Comparison of ENCODE assay signal across 8 cellular contexts in the genomic region with DNA sequence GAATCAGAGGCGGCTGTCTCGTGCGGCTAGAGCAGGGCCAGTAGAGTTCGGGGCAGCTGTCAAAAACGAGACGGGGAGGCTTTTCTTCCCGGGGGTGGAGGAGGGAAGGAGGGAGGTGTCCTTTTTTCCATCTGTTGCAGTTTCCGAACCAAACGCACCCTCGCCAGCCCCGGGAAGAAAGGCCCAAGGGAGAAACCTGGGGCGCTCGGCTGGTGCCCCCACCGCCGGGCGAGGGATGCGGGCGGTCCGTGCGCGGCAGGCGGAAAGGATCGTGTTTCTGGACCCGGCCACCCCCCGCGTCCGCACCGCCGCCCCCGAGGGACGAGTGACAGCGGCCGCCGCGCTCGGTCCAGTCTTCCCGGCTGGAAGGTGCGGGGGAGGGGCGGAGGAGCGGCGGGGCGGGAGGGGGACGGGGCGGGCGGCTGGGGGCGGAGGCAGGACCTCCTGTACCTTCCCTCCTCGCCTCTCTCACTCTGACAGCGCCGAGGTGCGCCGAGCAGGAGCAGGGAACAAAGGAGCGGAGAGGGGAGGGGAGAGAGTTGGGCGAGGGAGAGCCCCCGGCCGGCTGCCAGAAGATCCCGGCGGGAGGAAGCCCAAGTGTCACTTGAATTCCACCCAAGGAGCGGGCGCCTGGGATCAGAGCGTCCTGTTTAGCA. TPM values are rescaled to one million over a fixed set of nuclear protein-coding genes. Genes with fewer than 3 reads are reported as not detected.
DNase-seq lines count a peak whose midpoint lies in the region; ATAC-seq, FAIRE-seq and TF ChIP-seq lines count a peak whose summit lies in the region.

TGIF1 (plus strand) TSS at position 471 of the 656 bp plus-strand sequence. CDS start 318 bp downstream, outside the sequence.

- peak; percentile 84 for DNase-seq in D341Med (ENCODE audit: low spot score)
- peak; percentile 69 for DNase-seq in HK-2 (ENCODE audit: unreplicated experiment)
- DNase-seq in RPMI8226 = peak; percentile 53
- peak; percentile 69 for DNase-seq in activated naive CD8-positive, alpha-beta T cell treated with anti-CD3 and anti-CD28 coated beads, Interleukin-2, amount 10 ng/mL, durations not matched to agents 7 days and 5 days
- DNase-seq in glutamatergic neuron = peak; percentile 83
- peak; percentile 44 for DNase-seq in occipital lobe (lab: John Stamatoyannopoulos, UW)
- peak; percentile 96 for DNase-seq in urothelium cell line (ENCODE audit: low spot score)
- no peak for DNase-seq in D721Med (ENCODE audit: insufficient read length, low spot score)

- no peak for TF ChIP-seq CTCF in glutamatergic neuron (IDR thresholded peaks at IDR 0.05; ENCODE audit: partially characterized antibody, unreplicated experiment)
- no peak for TF ChIP-seq CTCF in D721Med (IDR thresholded peaks at IDR 0.05; ENCODE audit: insufficient read depth, missing control alignments)

- H3K36me3 Mint-ChIP-seq in activated naive CD8-positive, alpha-beta T cell treated with anti-CD3 and anti-CD28 coated beads, Interleukin-2, amount 10 ng/mL, durations not matched to agents 7 days and 5 days = no peaks in the 10 kb centered on the region
- no peaks in the 10 kb centered on the region for H3K36me3 Mint-ChIP-seq in glutamatergic neuron (ENCODE audit: unreplicated experiment)

- H3K9me3 Mint-ChIP-seq in activated naive CD8-positive, alpha-beta T cell treated with anti-CD3 and anti-CD28 coated beads, Interleukin-2, amount 10 ng/mL, durations not matched to agents 7 days and 5 days = no peaks in the 10 kb centered on the region
- peaks cover 24% of the 10 kb centered on the region for H3K9me3 Mint-ChIP-seq in glutamatergic neuron (ENCODE audit: unreplicated experiment)

- peak within 1 kb of the TSS; percentile 96 for H3K27ac Mint-ChIP-seq in activated naive CD8-positive, alpha-beta T cell treated with anti-CD3 and anti-CD28 coated beads, Interleukin-2, amount 10 ng/mL, durations not matched to agents 7 days and 5 days
- peak within 1 kb of the TSS; percentile 89 for H3K27ac Mint-ChIP-seq in glutamatergic neuron (ENCODE audit: unreplicated experiment)

- peak; percentile 91 for FAIRE-seq in urothelium cell line (lab: Jason Lieb, UNC)
- FAIRE-seq in D721Med (lab: Jason Lieb, UNC) = no peak

- peaks cover 26% of the 10 kb centered on the region for H3K4me1 Mint-ChIP-seq in activated naive CD8-positive, alpha-beta T cell treated with anti-CD3 and anti-CD28 coated beads, Interleukin-2, amount 10 ng/mL, durations not matched to agents 7 days and 5 days
- H3K4me1 Mint-ChIP-seq in glutamatergic neuron (ENCODE audit: low read depth, unreplicated experiment) = peaks cover 14% of the 10 kb centered on the region

- H3K27me3 Mint-ChIP-seq in activated naive CD8-positive, alpha-beta T cell treated with anti-CD3 and anti-CD28 coated beads, Interleukin-2, amount 10 ng/mL, durations not matched to agents 7 days and 5 days = no peaks in the 10 kb centered on the region
- peaks cover 23% of the 10 kb centered on the region for H3K27me3 Mint-ChIP-seq in glutamatergic neuron (ENCODE audit: unreplicated experiment)

- no peak for ATAC-seq in activated naive CD8-positive, alpha-beta T cell treated with anti-CD3 and anti-CD28 coated beads, Interleukin-2, amount 10 ng/mL, durations not matched to agents 7 days and 5 days (ENCODE audit: low read depth)

- peak within 1 kb of the TSS; percentile 93 for H3K4me3 Mint-ChIP-seq in activated naive CD8-positive, alpha-beta T cell treated with anti-CD3 and anti-CD28 coated beads, Interleukin-2, amount 10 ng/mL, durations not matched to agents 7 days and 5 days
- H3K4me3 Mint-ChIP-seq in glutamatergic neuron (ENCODE audit: unreplicated experiment) = peak within 1 kb of the TSS; percentile 92

- POLR2A ChIA-PET in activated naive CD8-positive, alpha-beta T cell treated with anti-CD3 and anti-CD28 coated beads, Interleukin-2, amount 10 ng/mL, durations not matched to agents 7 days and 5 days (lab: Charles Lee) = interaction anchor here (0.8 to 1.4 kb wide), 6 partner anchors 145 to 480 kb away, joined by 3 to 4 read pairs (median 3); partner anchors contain the start of genes MYL12A and MYL12B

RNA-seq across cellular contexts. Expression of gene TGIF1, which starts in this region (rescaled TPM):
- 10 to 100 TPM; 35.6 to 39.5 TPM for total RNA-seq in activated naive CD8-positive, alpha-beta T cell treated with anti-CD3 and anti-CD28 coated beads, Interleukin-2, amount 10 ng/mL, durations not matched to agents 7 days and 5 days
- 17.1 TPM for total RNA-seq in glutamatergic neuron (ENCODE audit: unreplicated experiment)
- total RNA-seq in occipital lobe = 20.6 TPM
